In genomic region chr1:221263831-221264767, GRCh38 we compare ENCODE assay signal across 8 cellular contexts.
A peak's percentile ranks its signal among the peaks of the same experiment; 100 is the strongest.
DNase-seq lines count a peak whose midpoint lies in the region; ATAC-seq lines count a peak whose summit lies in the region.

No MANE protein-coding gene starts in this region.

- ATAC-seq in GM18909 (IDR thresholded peaks at IDR 0.05; ENCODE audit: poor library complexity, unreplicated experiment) (peak; percentile 88), HG03103 (IDR thresholded peaks at IDR 0.05; ENCODE audit: low read depth, unreplicated experiment) (peak; percentile 99)

- DNase-seq in COLO829 (ENCODE audit: low spot score) (peak; percentile 93), NCI-H226 (peak; percentile 16), fibroblast of the conjunctiva (ENCODE audit: low read depth) (peak; percentile 92), non-pigmented ciliary epithelial cell (ENCODE audit: low read depth) (peak; percentile 76), cerebellum (ENCODE audit: low spot score) (no peak)
- peak; percentile 2 to 9 for DNase-seq in activated CD4-positive, alpha-beta T cell treated with anti-CD3 and anti-CD28 coated beads, Interleukin-2, amount 50 U/mL, for 4 hours
